Comparison of ENCODE assay signal across 23 cellular contexts in the genomic region with DNA sequence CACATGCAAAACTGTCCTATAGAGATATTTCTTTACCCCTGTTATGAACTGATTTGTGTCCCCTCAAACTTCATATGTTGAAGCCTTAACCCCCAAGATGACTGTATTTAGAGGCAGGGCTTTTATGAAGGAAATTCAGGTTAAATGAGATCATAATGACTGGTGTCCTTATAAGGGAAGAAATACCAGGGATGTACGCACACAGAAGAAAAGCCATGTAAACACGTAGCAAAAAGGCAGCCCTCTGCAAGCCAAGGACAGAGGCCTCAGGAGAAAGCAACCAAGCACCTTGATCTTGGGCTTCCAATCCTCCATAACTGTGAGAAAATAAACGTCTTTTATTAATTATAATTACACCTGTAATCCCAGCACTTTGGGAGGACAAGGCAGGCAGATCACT.
DNase-seq lines count a peak whose midpoint lies in the region; ATAC-seq, FAIRE-seq and TF ChIP-seq lines count a peak whose summit lies in the region.
"Had no signal": no experiment of that assay in that cellular context is flagged by ENCODE, and none has a peak within 500 bp of the region (broad histone marks: within the 10 kb centered on the region; RNA-seq: fewer than 3 reads in every experiment).

No MANE protein-coding gene starts in this region.

- H3K4ac ChIP-seq in IMR-90 (ENCODE audit: low read depth, low read length), result peak overlapping the region; percentile 90

- H3K9me2 ChIP-seq in SK-N-SH, result no peaks in the 10 kb centered on the region

- intact Hi-C loops in IMR-90 (cut with micrococcal nuclease) (loop anchor here (5.0 kb wide), 1 partner anchor 881 kb away; no protein-coding TSS in a partner anchor), sigmoid colon (cut with DNase I) (no loop called here), esophagus muscularis mucosa (cut with DNase I) (no loop called here), kidney (cut with DNase I) (no loop called here)

- H3K4me2 ChIP-seq in IMR-90 (ENCODE audit: low read depth, low read length) (no peak overlapping the region; the same call in 1 of the 2 replicates), SK-N-SH (no peak overlapping the region)
- H3K4me2 ChIP-seq: KMS-11 had no signal

- no peaks in the 10 kb centered on the region for H3K9me3 ChIP-seq in CD8-positive, alpha-beta memory T cell (ENCODE audit: low read length)
- H3K9me3 ChIP-seq in IMR-90 (ENCODE audit: control insufficient read depth, insufficient read depth, low read length) (peaks cover 5% of the 10 kb centered on the region), sigmoid colon (peaks cover 0 to 3% (median 0%) of the 10 kb centered on the region in 4 donors), esophagus muscularis mucosa (peaks cover 0 to 4% (median 0%) of the 10 kb centered on the region in 4 donors), kidney (ENCODE audit: control insufficient read depth in 1 of 2, low read length in 2 of 2) (peaks cover 0 to 5% of the 10 kb centered on the region in 2 donors), SK-N-SH (no peaks in the 10 kb centered on the region)

- H3K18ac ChIP-seq in IMR-90 (ENCODE audit: low read depth, low read length), result peak overlapping the region; percentile 58; the same call in 1 of the 2 replicates

- peak overlapping the region; percentile 14 for H3K27ac ChIP-seq in CD8-positive, alpha-beta memory T cell (ENCODE audit: low read depth, low read length)
- peak overlapping the region; percentile 32 for H3K27ac ChIP-seq in IMR-90 (ENCODE audit: insufficient read depth, low read length)
- peak overlapping the region in 3 of 4 donors; percentile 76 to 82 (median 76) for H3K27ac ChIP-seq in sigmoid colon
- no peak overlapping the region for H3K27ac ChIP-seq in esophagus muscularis mucosa (replicated peaks in 1 of 4)
- H3K27ac ChIP-seq in kidney (ENCODE audit: low read depth in 2 of 2, low read length in 2 of 2), result no peak overlapping the region
- no peak overlapping the region for H3K27ac ChIP-seq in SK-N-SH (ENCODE audit: low read depth in 2 of 2, low read length in 1 of 2)
- H3K27ac ChIP-seq: KMS-11 had no signal

- peak overlapping the region; percentile 47 for H3K56ac ChIP-seq in IMR-90 (ENCODE audit: extremely low read depth, insufficient read depth, low read length)

- H3K4me3 ChIP-seq in CD8-positive, alpha-beta memory T cell (ENCODE audit: low read length), result no peak overlapping the region
- H3K4me3 ChIP-seq in IMR-90 (ENCODE audit: insufficient read depth, low read depth, low read length) (no peak overlapping the region), choroid plexus epithelial cell (ENCODE audit: low read depth, low read length) (no peak overlapping the region), sigmoid colon (no peak overlapping the region), esophagus muscularis mucosa (no peak overlapping the region), kidney (ENCODE audit: low read length in 2 of 2) (no peak overlapping the region), SK-N-SH (ENCODE audit: low read depth in 2 of 2, low read length in 1 of 2) (no peak overlapping the region)

- H3K36me3 Mint-ChIP-seq in CD8-positive, alpha-beta memory T cell, result peaks cover 0 to 1% (median 0%) of the 10 kb centered on the region in 3 donors

- H3K9me3 Mint-ChIP-seq in CD8-positive, alpha-beta memory T cell, result peaks cover 0 to 12% (median 4%) of the 10 kb centered on the region in 5 donors

- no peaks in the 10 kb centered on the region for H3K79me2 ChIP-seq in SK-N-SH (ENCODE audit: insufficient read depth)

- dilution Hi-C loops in IMR-90 (cut with HindIII; ENCODE audit: low sequenced_read_pairs, unreplicated experiment), result no loop called here

- no TSS peak for BruUV-seq in IMR-90 (replicated peaks; lab: Mats Ljungman, UMichigan)

- H4K20me1 ChIP-seq in IMR-90 (ENCODE audit: insufficient read depth, low read length), result no peaks in the 10 kb centered on the region
- no peaks in the 10 kb centered on the region for H4K20me1 ChIP-seq in SK-N-SH (ENCODE audit: insufficient read depth)

- H4K91ac ChIP-seq in IMR-90 (ENCODE audit: insufficient read depth, low read depth, low read length), result peak overlapping the region; percentile 95

- peak overlapping the region; percentile 60 for H2AFZ ChIP-seq in IMR-90 (replicated peaks; ENCODE audit: low read length, poor library complexity)
- no peak overlapping the region for H2AFZ ChIP-seq in SK-N-SH (ENCODE audit: low read depth)

- H2AK5ac ChIP-seq in IMR-90 (ENCODE audit: low read depth, low read length), result peak overlapping the region; percentile 96; the same call in 1 of the 2 replicates

- H2BK20ac ChIP-seq in IMR-90 (ENCODE audit: low read depth, low read length), result peak overlapping the region; percentile 92; the same call in 1 of the 2 replicates

- in situ Hi-C loops in IMR-90 (cut with MboI; ENCODE audit: low sequenced_read_pairs), result no loop called here

- 67% methylated on average over 1 of the region's 3 CpGs; no CpG with 5 or more reads in 1 of the 2 experiments for WGBS in IMR-90 (ENCODE audit: extremely low coverage in 2 of 2, insufficient read length in 1 of 2), 2 experiments
- WGBS in sigmoid colon, 2 donors, result 63 to 80% methylated on average over 3 of the region's 3 CpGs
- 72% methylated on average over 3 of the region's 3 CpGs for WGBS in esophagus muscularis mucosa
- WGBS in SK-N-SH (ENCODE audit: low lambda C conversion rate), result 72% methylated on average over 3 of the region's 3 CpGs

- H3K79me1 ChIP-seq in IMR-90 (ENCODE audit: low read depth in 1 of 2, low read length in 2 of 2), result no peaks in the 10 kb centered on the region

- peak overlapping the region; percentile 92; the same call in 2 of the 3 replicates for H2BK15ac ChIP-seq in IMR-90 (ENCODE audit: low read depth, low read length)

- DNase-seq in CD8-positive, alpha-beta memory T cell, result no peak
- DNase-seq in IMR-90 (peak; percentile 87), choroid plexus epithelial cell (ENCODE audit: low read depth) (peak; percentile 41), sigmoid colon (no peak), pons (ENCODE audit: low spot score) (no peak), esophagus muscularis mucosa (ENCODE audit: extremely low spot score) (no peak), kidney (no peak), SK-N-SH (no peak)
- DNase-seq: 8988T, COR-L47, DMS 273 treated with DMSO at 0.1 percent for 48 hours, DND-41, GF-D8, NCI-H1436, NCI-H1930, NCI-H226, NCI-H524, NCI-H82, PC-3, RPMI8226, SIG-M5 had no signal

- POLR2A ChIA-PET in CD8-positive, alpha-beta memory T cell (lab: Charles Lee), result no interaction called here
- POLR2A ChIA-PET in IMR-90 (lab: Charles Lee; ENCODE audit: unreplicated experiment), result no interaction called here
- POLR2A ChIA-PET in SK-N-SH (lab: Yijun Ruan, JAX), result no interaction called here

- TF ChIP-seq EP300 in sigmoid colon (IDR thresholded peaks at IDR 0.05) (peak in 1 of 4 donors; percentile 35), esophagus muscularis mucosa (IDR thresholded peaks at IDR 0.05) (no peak), SK-N-SH (IDR thresholded peaks at IDR 0.05; ENCODE audit: borderline replicate concordance in 1 of 2, low read depth in 1 of 2, low read length in 1 of 2) (no peak)

- H3F3A ChIP-seq in SK-N-SH (replicated peaks; ENCODE audit: insufficient read depth), result peaks cover 9% of the 10 kb centered on the region

- no peaks in the 10 kb centered on the region for H3K4me1 ChIP-seq in CD8-positive, alpha-beta memory T cell (ENCODE audit: insufficient read depth, low read length)
- peaks cover 19% of the 10 kb centered on the region for H3K4me1 ChIP-seq in IMR-90 (ENCODE audit: control insufficient read depth, insufficient read depth, low read length)
- peaks cover 0 to 34% (median 31%) of the 10 kb centered on the region in 4 donors for H3K4me1 ChIP-seq in sigmoid colon
- H3K4me1 ChIP-seq in esophagus muscularis mucosa, result peaks cover 0 to 9% (median 2%) of the 10 kb centered on the region in 4 donors
- H3K4me1 ChIP-seq in kidney (ENCODE audit: control insufficient read depth in 1 of 2, insufficient read depth in 1 of 2, low read depth in 1 of 2, low read length in 2 of 2), result no peaks in the 10 kb centered on the region
- no peaks in the 10 kb centered on the region for H3K4me1 ChIP-seq in SK-N-SH (ENCODE audit: control insufficient read depth in 1 of 2, insufficient read depth in 2 of 2, low read depth in 1 of 2, low read length in 1 of 2)

- FAIRE-seq in kidney (lab: Jason Lieb, UNC), result no peak

- no peak overlapping the region for H3K4me3 Mint-ChIP-seq in CD8-positive, alpha-beta memory T cell
- H3K4me3 Mint-ChIP-seq: B cell had no signal

- TF ChIP-seq CTCF in IMR-90 (conservative IDR thresholded peaks at IDR 0.05; ENCODE audit: low read depth, low read length), result no peak
- TF ChIP-seq CTCF in choroid plexus epithelial cell (conservative IDR thresholded peaks at IDR 0.05; ENCODE audit: low read depth, low read length), result no peak
- TF ChIP-seq CTCF in sigmoid colon (IDR thresholded peaks at IDR 0.05), result no peak
- no peak for TF ChIP-seq CTCF in esophagus muscularis mucosa (IDR thresholded peaks at IDR 0.05)
- TF ChIP-seq CTCF in kidney (IDR thresholded peaks at IDR 0.05; ENCODE audit: borderline replicate concordance, extremely low read depth, insufficient read depth), result no peak
- no peak for TF ChIP-seq CTCF in SK-N-SH (IDR thresholded peaks at IDR 0.05)

- CTCF ChIA-PET in CD8-positive, alpha-beta memory T cell (lab: Charles Lee), result no interaction called here
- CTCF ChIA-PET in IMR-90 (lab: Yijun Ruan, JAX), result interaction anchor here (0.6 kb wide), 1 partner anchor 13 kb away, joined by 4 read pairs; no protein-coding TSS in a partner anchor
- CTCF ChIA-PET in SK-N-SH (lab: Yijun Ruan, JAX), result interaction anchor here (0.9 kb wide), 1 partner anchor 14 kb away, joined by 4 read pairs; no protein-coding TSS in a partner anchor

- H2BK5ac ChIP-seq in IMR-90 (ENCODE audit: low read depth, low read length, poor library complexity, severe bottlenecking), result peak overlapping the region; percentile 91

- peak overlapping the region; percentile 88; the same call in 1 of the 2 replicates for H3K23ac ChIP-seq in IMR-90 (ENCODE audit: low read depth, low read length)

- no peak overlapping the region for H3K27ac Mint-ChIP-seq in CD8-positive, alpha-beta memory T cell
- H3K27ac Mint-ChIP-seq: B cell had no signal

- no peak overlapping the region for H2AK9ac ChIP-seq in IMR-90 (replicated peaks; ENCODE audit: low read depth, low read length, poor library complexity)

- H3K36me3 ChIP-seq in CD8-positive, alpha-beta memory T cell (ENCODE audit: insufficient read depth, low read length), result no peaks in the 10 kb centered on the region
- no peaks in the 10 kb centered on the region for H3K36me3 ChIP-seq in IMR-90 (ENCODE audit: control insufficient read depth, insufficient read depth, low read length)
- H3K36me3 ChIP-seq in sigmoid colon, result peaks cover 0 to 7% (median 4%) of the 10 kb centered on the region in 4 donors
- H3K36me3 ChIP-seq in esophagus muscularis mucosa, result no peaks in the 10 kb centered on the region
- H3K36me3 ChIP-seq in kidney (ENCODE audit: control insufficient read depth in 1 of 2, insufficient read depth in 2 of 2, low read length in 2 of 2), result no peaks in the 10 kb centered on the region
- H3K36me3 ChIP-seq in SK-N-SH (replicated peaks in 1 of 2; ENCODE audit: control insufficient read depth in 1 of 2, insufficient read depth in 2 of 2, low read length in 1 of 2), result no peaks in the 10 kb centered on the region

- H4K5ac ChIP-seq in IMR-90 (ENCODE audit: low read depth, low read length), result peak overlapping the region; percentile 56; the same call in 1 of the 2 replicates

- TF ChIP-seq POLR2A in IMR-90 (IDR thresholded peaks at IDR 0.05; ENCODE audit: low read depth, low read length), result 0 out of 2 replicates have a peak, but pooled peaks have one; percentile 38
- TF ChIP-seq POLR2A in sigmoid colon (IDR thresholded peaks at IDR 0.05), result no peak
- TF ChIP-seq POLR2A in esophagus muscularis mucosa (IDR thresholded peaks at IDR 0.05; ENCODE audit: low read depth), result no peak

- H3K9ac ChIP-seq in IMR-90 (ENCODE audit: low read depth, low read length) (peak overlapping the region; percentile 45; the same call in 1 of the 2 replicates), kidney (ENCODE audit: low read length in 2 of 2) (no peak overlapping the region), SK-N-SH (no peak overlapping the region)
- H3K9ac ChIP-seq: KMS-11 had no signal

- peak overlapping the region; percentile 85 for H3K14ac ChIP-seq in IMR-90 (replicated peaks; ENCODE audit: low read depth, low read length)

- no peaks in the 10 kb centered on the region for H3K27me3 ChIP-seq in CD8-positive, alpha-beta memory T cell (ENCODE audit: insufficient read depth, low read length, poor library complexity, severe bottlenecking)
- no peaks in the 10 kb centered on the region for H3K27me3 ChIP-seq in IMR-90 (ENCODE audit: control insufficient read depth, insufficient read depth, low read length)
- no peaks in the 10 kb centered on the region for H3K27me3 ChIP-seq in sigmoid colon
- H3K27me3 ChIP-seq in esophagus muscularis mucosa, result no peaks in the 10 kb centered on the region
- H3K27me3 ChIP-seq in SK-N-SH (ENCODE audit: insufficient read depth), result no peaks in the 10 kb centered on the region

- H3K27me3 Mint-ChIP-seq in CD8-positive, alpha-beta memory T cell, result peaks cover 7 to 62% of the 10 kb centered on the region in 2 donors

- ATAC-seq in IMR-90 (ENCODE audit: low read depth), result peak; percentile 62
- ATAC-seq: PC-3 had no signal

- peak overlapping the region; percentile 82 for H2BK120ac ChIP-seq in IMR-90 (ENCODE audit: low read depth, low read length)

- H4K8ac ChIP-seq in IMR-90 (ENCODE audit: low read depth in 2 of 2, low read length in 2 of 2), result peak overlapping the region; percentile 80 to 82

- H3K9me1 ChIP-seq in IMR-90 (ENCODE audit: insufficient read depth, low read length), result peaks cover 6% of the 10 kb centered on the region; the same call in 1 of the 2 replicates

- TF ChIP-seq RAD21 in IMR-90 (IDR thresholded peaks at IDR 0.05; ENCODE audit: low read length) (no peak), SK-N-SH (IDR thresholded peaks at IDR 0.05; ENCODE audit: low read length) (no peak)

- H3K4me1 Mint-ChIP-seq in CD8-positive, alpha-beta memory T cell, result no peaks in the 10 kb centered on the region
- H3K4me1 Mint-ChIP-seq: B cell had no signal

Comparison
In these comparisons a context has a peak if more than half of its experiments do, and no peak if none do; other contexts are left out.
1. DNase-seq: peak in IMR-90 (single experiment) and choroid plexus epithelial cell (single experiment); none in CD8-positive, alpha-beta memory T cell (0 of 5), sigmoid colon (single experiment), pons (single experiment), esophagus muscularis mucosa (single experiment), kidney (single experiment) and SK-N-SH (single experiment).
2. H3K27ac ChIP-seq: peak in CD8-positive, alpha-beta memory T cell (single experiment), IMR-90 (single experiment) and sigmoid colon (3 of 4); none in esophagus muscularis mucosa (0 of 4), kidney (0 of 2) and SK-N-SH (0 of 2).